In genomic region chr4:139176299-139177048, GRCh38 we compare ENCODE assay signal across 8 cellular contexts. TPM values are rescaled to one million over a fixed set of nuclear protein-coding genes. Genes with fewer than 3 reads are reported as not detected.
A peak's percentile ranks its signal among the peaks of the same experiment; 100 is the strongest.
DNase-seq lines count a peak whose midpoint lies in the region; ATAC-seq and TF ChIP-seq lines count a peak whose summit lies in the region.

No MANE protein-coding gene starts in this region.

- TF ChIP-seq CTCF in HL-60 (IDR thresholded peaks at IDR 0.05; ENCODE audit: insufficient read depth, low read length) (no peak), PC-3 (conservative IDR thresholded peaks at IDR 0.05; ENCODE audit: low read depth, low read length) (no peak), esophagus muscularis mucosa (IDR thresholded peaks at IDR 0.05) (no peak)

- peak overlapping the region; percentile 75 to 97 (median 89) for H3K4me2 ChIP-seq in BLaER1 treated with 17β-estradiol and CSF1 and Interleukin-3, amounts not matched to agents 10 nM and 100 nM
- H3K4me2 ChIP-seq in PC-3 (ENCODE audit: low read length), result peak overlapping the region; percentile 95

- peak; percentile 55 to 81 for DNase-seq in HL-60 (ENCODE audit: low read depth in 1 of 2, low spot score in 1 of 2)
- peak; percentile 68 for DNase-seq in PC-3
- peak; percentile 78 to 82 for DNase-seq in activated T-cell treated with anti-CD3 and anti-CD28 coated beads, Interleukin-2, amount 50 U/mL, for 72 hours
- DNase-seq in esophagus muscularis mucosa (ENCODE audit: extremely low spot score), result peak; percentile 95
- DNase-seq in myocyte (ENCODE audit: low read depth), result peak; percentile 64
- DNase-seq in stimulated activated CD8-positive, alpha-beta memory T cell treated with anti-CD3 and anti-CD28 coated beads, Interleukin-7, amount 100 ng/mL, for 4 hours (ENCODE audit: low read depth in 2 of 2), result peak; percentile 20 to 59

- H3F3A ChIP-seq in PC-3 (ENCODE audit: low read length, unreplicated experiment), result no peaks in the 10 kb centered on the region

- TF ChIP-seq EP300 in esophagus muscularis mucosa (IDR thresholded peaks at IDR 0.05), result no peak

- no peaks in the 10 kb centered on the region for H3K36me3 Mint-ChIP-seq in activated T-cell treated with anti-CD3 and anti-CD28 coated beads, Interleukin-2, amount 50 U/mL, for 72 hours (ENCODE audit: insufficient read depth in 2 of 2)

- POLR2A ChIA-PET in PC-3 (lab: Charles Lee; ENCODE audit: unreplicated experiment), result interaction anchor here (0.6 kb wide), 1 partner anchor 123 kb away, joined by 4 read pairs; no protein-coding TSS in a partner anchor

- H3K4me3 Mint-ChIP-seq in activated T-cell treated with anti-CD3 and anti-CD28 coated beads, Interleukin-2, amount 50 U/mL, for 72 hours, result peak overlapping the region; percentile 90 to 95

- peaks cover 34% of the 10 kb centered on the region for H3K4me1 Mint-ChIP-seq in activated T-cell treated with anti-CD3 and anti-CD28 coated beads, Interleukin-2, amount 50 U/mL, for 72 hours (ENCODE audit: low read depth)

- peaks cover 24 to 48% (median 43%) of the 10 kb centered on the region in 11 experiments for H4K20me1 ChIP-seq in BLaER1 treated with 17β-estradiol and CSF1 and Interleukin-3, amounts not matched to agents 10 nM and 100 nM
- no peaks in the 10 kb centered on the region for H4K20me1 ChIP-seq in PC-3 (ENCODE audit: low read length)

- H3K27ac Mint-ChIP-seq in activated T-cell treated with anti-CD3 and anti-CD28 coated beads, Interleukin-2, amount 50 U/mL, for 72 hours, result no peak overlapping the region

- peak overlapping the region; percentile 90 to 100 (median 96) for H3K9ac ChIP-seq in BLaER1 treated with 17β-estradiol and CSF1 and Interleukin-3, amounts not matched to agents 10 nM and 100 nM
- H3K9ac ChIP-seq in PC-3 (ENCODE audit: low read length), result peak overlapping the region; percentile 48

- no peaks in the 10 kb centered on the region for H3K36me3 ChIP-seq in BLaER1 treated with 17β-estradiol and CSF1 and Interleukin-3, amounts not matched to agents 10 nM and 100 nM
- H3K36me3 ChIP-seq in PC-3 (ENCODE audit: low read depth, low read length) (no peaks in the 10 kb centered on the region), esophagus muscularis mucosa (no peaks in the 10 kb centered on the region)

- no peaks in the 10 kb centered on the region for H3K9me3 Mint-ChIP-seq in activated T-cell treated with anti-CD3 and anti-CD28 coated beads, Interleukin-2, amount 50 U/mL, for 72 hours

- under 1% methylated on average over 22 of the region's 89 CpGs for WGBS in esophagus muscularis mucosa

- ATAC-seq in GM19438 (IDR thresholded peaks at IDR 0.05; ENCODE audit: low read depth, unreplicated experiment) (peak; percentile 20), PC-3 (peak; percentile 50)
- peak; percentile 38 to 39 for ATAC-seq in activated T-cell treated with anti-CD3 and anti-CD28 coated beads, Interleukin-2, amount 50 U/mL, for 72 hours (replicated peaks in 1 of 2)

- intact Hi-C loops in PC-3 (cut with micrococcal nuclease) (loop anchor here (5.0 kb wide), 1 partner anchor 94 kb away; no protein-coding TSS in a partner anchor), esophagus muscularis mucosa (cut with DNase I) (loop anchor here (2.0 to 10.0 kb wide), 5 partner anchors 74 to 278 kb away; partner anchors contain the start of gene RAB33B)

- H3K27me3 Mint-ChIP-seq in activated T-cell treated with anti-CD3 and anti-CD28 coated beads, Interleukin-2, amount 50 U/mL, for 72 hours (ENCODE audit: low read depth), result no peaks in the 10 kb centered on the region

- peaks cover 18% of the 10 kb centered on the region for H3K79me2 ChIP-seq in PC-3 (ENCODE audit: low read length)

- H3K4me3 ChIP-seq in BLaER1 treated with 17β-estradiol and CSF1 and Interleukin-3, amounts not matched to agents 10 nM and 100 nM, result peak overlapping the region; percentile 83 to 100 (median 97)
- H3K4me3 ChIP-seq in HL-60 (replicated peaks; ENCODE audit: insufficient read depth, low read length) (peak overlapping the region; percentile 72), PC-3 (ENCODE audit: low read length) (peak overlapping the region; percentile 92), esophagus muscularis mucosa (peak overlapping the region; percentile 98 to 99 (median 99))

- BruUV-seq in PC-3 (replicated peaks; lab: Mats Ljungman, UMichigan), result no TSS peak

- CTCF ChIA-PET in PC-3 (lab: Charles Lee), result interaction anchor here (0.6 to 0.7 kb wide), 2 partner anchors 124 to 187 kb away, joined by 3 to 4 read pairs; no protein-coding TSS in a partner anchor

- H3K4me1 ChIP-seq in BLaER1 treated with 17β-estradiol and CSF1 and Interleukin-3, amounts not matched to agents 10 nM and 100 nM, result peaks cover 19 to 45% (median 26%) of the 10 kb centered on the region in 10 experiments
- peaks cover 17% of the 10 kb centered on the region for H3K4me1 ChIP-seq in PC-3 (ENCODE audit: insufficient read depth, low read length)
- peaks cover 21 to 48% (median 43%) of the 10 kb centered on the region in 4 donors for H3K4me1 ChIP-seq in esophagus muscularis mucosa

- no peaks in the 10 kb centered on the region for H3K9me2 ChIP-seq in PC-3 (replicated peaks; ENCODE audit: low read length)

- H3K9me3 ChIP-seq in BLaER1 treated with 17β-estradiol and CSF1 and Interleukin-3, amounts not matched to agents 10 nM and 100 nM (replicated peaks in 1 of 11), result no peaks in the 10 kb centered on the region
- no peaks in the 10 kb centered on the region for H3K9me3 ChIP-seq in PC-3 (ENCODE audit: low read length)
- H3K9me3 ChIP-seq in esophagus muscularis mucosa, result no peaks in the 10 kb centered on the region

- peak; percentile 31 for TF ChIP-seq POLR2A in esophagus muscularis mucosa (IDR thresholded peaks at IDR 0.05; ENCODE audit: low read depth)

- H3K27me3 ChIP-seq in BLaER1 treated with 17β-estradiol and CSF1 and Interleukin-3, amounts not matched to agents 10 nM and 100 nM, result peaks cover 0 to 21% (median 16%) of the 10 kb centered on the region in 11 experiments; a peak in 17 of 22 replicates
- H3K27me3 ChIP-seq in HL-60 (ENCODE audit: insufficient read depth, poor library complexity, severe bottlenecking) (no peaks in the 10 kb centered on the region), PC-3 (ENCODE audit: low read length) (no peaks in the 10 kb centered on the region), esophagus muscularis mucosa (no peaks in the 10 kb centered on the region)

- peak overlapping the region; percentile 88 for H2AFZ ChIP-seq in PC-3 (ENCODE audit: low read length)

- H3K27ac ChIP-seq in BLaER1 treated with 17β-estradiol and CSF1 and Interleukin-3, amounts not matched to agents 10 nM and 100 nM, result peak overlapping the region; percentile 82 to 100 (median 92)
- peak overlapping the region; percentile 98 for H3K27ac ChIP-seq in HL-60 (replicated peaks)
- peak overlapping the region; percentile 9; the same call in 1 of the 2 replicates for H3K27ac ChIP-seq in PC-3 (ENCODE audit: low read length)
- H3K27ac ChIP-seq in esophagus muscularis mucosa (replicated peaks in 1 of 4), result peak overlapping the region; percentile 100

RNA-seq across cellular contexts. Expression of gene ELF2, which starts 0.5 kb away (rescaled TPM):
- 18.5 and 20.4 TPM in 2 replicates for total RNA-seq in PC-3 (2014; rRNA removed)
- total RNA-seq in activated T-cell treated with anti-CD3 and anti-CD28 coated beads, Interleukin-2, amount 50 U/mL, for 72 hours, result 10 to 100 TPM; 34.8 to 36.4 TPM
- total RNA-seq in esophagus muscularis mucosa, result 10 to 100 TPM; 52.3 to 68.5 (median 60.7) TPM
- 31.8 and 35.6 TPM in 2 replicates for total RNA-seq in myocyte
- 10.0 TPM for polyA plus RNA-seq in myocyte (2012)

Comparison
In these comparisons a context has a peak if more than half of its experiments do, and no peak if none do; other contexts are left out.
1. Peak in every context shown above with its lines: DNase-seq, ATAC-seq, H3K4me3 ChIP-seq and H3K27ac ChIP-seq.
2. H3K27ac ChIP-seq: peak in every context shown above with its lines; median percentile 100 in esophagus muscularis mucosa; 98 in HL-60; 92 in BLaER1 treated with 17β-estradiol and CSF1 and Interleukin-3, amounts not matched to agents 10 nM and 100 nM; 9 in PC-3.
3. DNase-seq: peak in every context shown above with its lines; median percentile 95 in esophagus muscularis mucosa; 80 in activated T-cell treated with anti-CD3 and anti-CD28 coated beads, Interleukin-2, amount 50 U/mL, for 72 hours; 68 in HL-60; 68 in PC-3; 64 in myocyte; 40 in stimulated activated CD8-positive, alpha-beta memory T cell treated with anti-CD3 and anti-CD28 coated beads, Interleukin-7, amount 100 ng/mL, for 4 hours.